ENCODE assay signal across 23 cellular contexts in the genomic region with DNA sequence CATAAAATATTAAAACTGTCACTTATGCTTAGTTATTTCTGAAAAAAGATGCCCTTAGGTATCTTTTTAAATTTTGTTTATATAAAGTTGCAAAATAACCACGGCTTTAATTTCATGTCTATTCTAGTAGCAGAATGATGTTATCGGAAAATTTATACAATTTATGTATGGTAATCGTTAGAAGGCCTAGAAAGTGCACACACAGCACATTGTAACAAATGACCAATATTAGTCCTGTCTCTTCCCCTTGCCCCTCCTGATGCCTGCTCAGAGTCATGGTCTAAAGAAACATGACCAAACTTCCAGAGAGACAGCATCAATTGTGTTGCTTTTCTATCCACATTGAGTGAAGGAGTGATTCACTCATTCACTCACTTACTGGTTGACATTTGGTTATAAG. TPM values are rescaled to one million over a fixed set of nuclear protein-coding genes. Genes with fewer than 3 reads are reported as not detected.
A peak's percentile ranks its signal among the peaks of the same experiment; 100 is the strongest.
DNase-seq lines count a peak whose midpoint lies in the region; ATAC-seq, FAIRE-seq and TF ChIP-seq lines count a peak whose summit lies in the region.
"Had no signal": no experiment of that assay in that cellular context is flagged by ENCODE, and none has a peak within 500 bp of the region (broad histone marks: within the 10 kb centered on the region; RNA-seq: fewer than 3 reads in every experiment).

No MANE protein-coding gene starts in this region.

- TF ChIP-seq CTCF in Caco-2 (IDR thresholded peaks at IDR 0.05; ENCODE audit: insufficient read depth in 1 of 2, low read depth in 1 of 2, low read length in 1 of 2, severe bottlenecking in 1 of 2, unreplicated experiment in 1 of 2) (no peak), Loucy (conservative IDR thresholded peaks at IDR 0.05; ENCODE audit: low read length) (no peak), K562 (IDR thresholded peaks at IDR 0.05 in 2 of 3, conservative IDR thresholded peaks at IDR 0.05 in 1 of 3; ENCODE audit: insufficient read depth in 2 of 3, low read depth in 1 of 3, low read length in 3 of 3) (no peak), osteocyte (IDR thresholded peaks at IDR 0.05) (no peak)

- intact Hi-C loops in Caco-2 (cut with micrococcal nuclease; ENCODE audit: unreplicated experiment), result no loop called here
- intact Hi-C loops in K562 (cut with micrococcal nuclease), result no loop called here

- 0% methylated on average over 3 of the region's 3 CpGs for WGBS in K562 (ENCODE audit: insufficient coverage, low coverage, missing lambda C conversion rate)

- H3K4me2 ChIP-seq in Loucy (ENCODE audit: low read depth, low read length, poor library complexity, severe bottlenecking) (peak overlapping the region; percentile 43), K562 (ENCODE audit: insufficient read depth, low read length) (no peak overlapping the region)
- H3K4me2 ChIP-seq: GM23338 had no signal

- TF ChIP-seq RAD21 in K562 (CRISPR knock-in tag; conservative IDR thresholded peaks at IDR 0.05 in 1 of 2, IDR thresholded peaks at IDR 0.05 in 1 of 2), result no peak

- H3K4me1 ChIP-seq in Caco-2, result peaks cover 31% of the 10 kb centered on the region
- peaks cover 17% of the 10 kb centered on the region for H3K4me1 ChIP-seq in Loucy (ENCODE audit: insufficient read depth, low read length, poor library complexity, severe bottlenecking)
- H3K4me1 ChIP-seq in K562 (replicated peaks in 1 of 2; ENCODE audit: control insufficient read depth in 2 of 2, insufficient read depth in 2 of 2, low read length in 2 of 2), result no peaks in the 10 kb centered on the region

- H3K9ac ChIP-seq in Loucy (ENCODE audit: low read depth, low read length, poor library complexity, severe bottlenecking) (no peak overlapping the region), K562 (ENCODE audit: insufficient read depth in 1 of 2, low read depth in 2 of 2, low read length in 2 of 2) (no peak overlapping the region)
- H3K9ac ChIP-seq: BLaER1 had no signal

- peaks cover 6% of the 10 kb centered on the region for H3K9me3 Mint-ChIP-seq in activated naive CD8-positive, alpha-beta T cell treated with anti-CD3 and anti-CD28 coated beads, Interleukin-2, amount 10 ng/mL, durations not matched to agents 7 days and 5 days
- no peaks in the 10 kb centered on the region for H3K9me3 Mint-ChIP-seq in activated naive CD8-positive, alpha-beta T cell treated with anti-CD3 and anti-CD28 coated beads, Interleukin-2, amount 50 U/mL, for 24 hours
- H3K9me3 Mint-ChIP-seq in Caco-2 (ENCODE audit: unreplicated experiment) (peaks cover 11% of the 10 kb centered on the region), osteocyte (ENCODE audit: unreplicated experiment) (no peaks in the 10 kb centered on the region)
- H3K9me3 Mint-ChIP-seq: CD4-positive, CD25-positive, alpha-beta regulatory T cell; CD8-positive, alpha-beta T cell; GM23338; H9 had no signal

- ATAC-seq in activated naive CD8-positive, alpha-beta T cell treated with anti-CD3 and anti-CD28 coated beads, Interleukin-2, amount 10 ng/mL, durations not matched to agents 7 days and 5 days (ENCODE audit: low read depth), result no peak
- no peak for ATAC-seq in activated naive CD8-positive, alpha-beta T cell treated with anti-CD3 and anti-CD28 coated beads, Interleukin-2, amount 50 U/mL, for 24 hours
- ATAC-seq in K562, result no peak
- ATAC-seq: CD8-positive, alpha-beta T cell; GM23338; HCT116 had no signal

- H4K20me1 ChIP-seq in Loucy (ENCODE audit: insufficient read depth, low read length, poor library complexity, severe bottlenecking) (no peaks in the 10 kb centered on the region), K562 (replicated peaks; ENCODE audit: control insufficient read depth, insufficient read depth, low read length) (no peaks in the 10 kb centered on the region)
- H4K20me1 ChIP-seq: BLaER1 had no signal

- DNase-seq in activated naive CD8-positive, alpha-beta T cell treated with anti-CD3 and anti-CD28 coated beads, Interleukin-2, amount 10 ng/mL, durations not matched to agents 7 days and 5 days, result no peak
- DNase-seq in activated naive CD8-positive, alpha-beta T cell treated with anti-CD3 and anti-CD28 coated beads, Interleukin-2, amount 50 U/mL, for 24 hours, result no peak
- DNase-seq in Caco-2 (no peak), K562 (ENCODE audit: extremely low read depth in 1 of 4, low spot score in 3 of 4) (no peak), osteocyte (ENCODE audit: extremely low spot score, unreplicated experiment) (no peak), SK-N-DZ (ENCODE audit: low spot score) (no peak), Ammon's horn (ENCODE audit: low spot score) (no peak)
- DNase-seq: 8988T; CD4-positive, CD25-positive, alpha-beta regulatory T cell; CD8-positive, alpha-beta T cell; DMS 273 treated with DMSO at 0.1 percent for 48 hours; DMS79; GF-D8; H9 had no signal

- peak overlapping the region; percentile 55 for H3K27ac Mint-ChIP-seq in activated naive CD8-positive, alpha-beta T cell treated with anti-CD3 and anti-CD28 coated beads, Interleukin-2, amount 10 ng/mL, durations not matched to agents 7 days and 5 days
- H3K27ac Mint-ChIP-seq in activated naive CD8-positive, alpha-beta T cell treated with anti-CD3 and anti-CD28 coated beads, Interleukin-2, amount 50 U/mL, for 24 hours, result no peak overlapping the region
- H3K27ac Mint-ChIP-seq in Caco-2 (ENCODE audit: unreplicated experiment) (peak overlapping the region; percentile 2), osteocyte (ENCODE audit: unreplicated experiment) (no peak overlapping the region)
- H3K27ac Mint-ChIP-seq: B cell; CD4-positive, CD25-positive, alpha-beta regulatory T cell; CD8-positive, alpha-beta T cell; GM23338; H9 had no signal

- H3K36me3 ChIP-seq in Caco-2 (ENCODE audit: control insufficient read depth, insufficient read depth, low read length) (no peaks in the 10 kb centered on the region), Loucy (ENCODE audit: insufficient read depth, low read length) (no peaks in the 10 kb centered on the region), K562 (ENCODE audit: control insufficient read depth, insufficient read depth, low read length) (no peaks in the 10 kb centered on the region)
- H3K36me3 ChIP-seq: BLaER1 had no signal

- H3K27ac ChIP-seq in K562 (ENCODE audit: extremely low read depth, low read depth, low read length), result no peak overlapping the region
- H3K27ac ChIP-seq: BLaER1, C4-2B had no signal

- no peaks in the 10 kb centered on the region for H3K9me2 ChIP-seq in Loucy (replicated peaks; ENCODE audit: low read depth, low read length)

- H3K79me2 ChIP-seq in Loucy (ENCODE audit: insufficient read depth, low read length) (peaks cover 7% of the 10 kb centered on the region), K562 (ENCODE audit: control insufficient read depth, insufficient read depth, low read length) (no peaks in the 10 kb centered on the region)

- peak overlapping the region; percentile 44 for H3K4me3 Mint-ChIP-seq in activated naive CD8-positive, alpha-beta T cell treated with anti-CD3 and anti-CD28 coated beads, Interleukin-2, amount 10 ng/mL, durations not matched to agents 7 days and 5 days
- no peak overlapping the region for H3K4me3 Mint-ChIP-seq in activated naive CD8-positive, alpha-beta T cell treated with anti-CD3 and anti-CD28 coated beads, Interleukin-2, amount 50 U/mL, for 24 hours
- H3K4me3 Mint-ChIP-seq in Caco-2 (ENCODE audit: unreplicated experiment) (no peak overlapping the region), osteocyte (ENCODE audit: unreplicated experiment) (no peak overlapping the region)
- H3K4me3 Mint-ChIP-seq: B cell; CD8-positive, alpha-beta T cell; GM23338; H9 had no signal

- no peaks in the 10 kb centered on the region for H3K27me3 ChIP-seq in Caco-2 (replicated peaks; ENCODE audit: control insufficient read depth, insufficient read depth, low read length)
- H3K27me3 ChIP-seq in Loucy (ENCODE audit: insufficient read depth, low read length, poor library complexity, severe bottlenecking), result no peaks in the 10 kb centered on the region
- H3K27me3 ChIP-seq in K562 (ENCODE audit: control insufficient read depth in 2 of 2, insufficient read depth in 2 of 2, low read length in 2 of 2), result peaks cover 0 to 9% of the 10 kb centered on the region in 2 experiments; a peak in 2 of 5 replicates
- H3K27me3 ChIP-seq: BLaER1 had no signal

- peaks cover 26% of the 10 kb centered on the region for H3K4me1 Mint-ChIP-seq in activated naive CD8-positive, alpha-beta T cell treated with anti-CD3 and anti-CD28 coated beads, Interleukin-2, amount 10 ng/mL, durations not matched to agents 7 days and 5 days
- peaks cover 9% of the 10 kb centered on the region for H3K4me1 Mint-ChIP-seq in activated naive CD8-positive, alpha-beta T cell treated with anti-CD3 and anti-CD28 coated beads, Interleukin-2, amount 50 U/mL, for 24 hours
- H3K4me1 Mint-ChIP-seq in Caco-2 (ENCODE audit: low read depth, unreplicated experiment) (peaks cover 7% of the 10 kb centered on the region), osteocyte (ENCODE audit: unreplicated experiment) (peaks cover 16% of the 10 kb centered on the region)

- H2AFZ ChIP-seq in Loucy (ENCODE audit: low read length) (0 out of 2 replicates have a peak overlapping the region, but pooled peaks have one; percentile 17), K562 (ENCODE audit: low read depth, low read length) (no peak overlapping the region)
- H2AFZ ChIP-seq: GM23338 had no signal

- TF ChIP-seq EP300 in K562 (IDR thresholded peaks at IDR 0.05; ENCODE audit: low read length), result no peak

- no peaks in the 10 kb centered on the region for H3K27me3 Mint-ChIP-seq in activated naive CD8-positive, alpha-beta T cell treated with anti-CD3 and anti-CD28 coated beads, Interleukin-2, amount 10 ng/mL, durations not matched to agents 7 days and 5 days
- H3K27me3 Mint-ChIP-seq in activated naive CD8-positive, alpha-beta T cell treated with anti-CD3 and anti-CD28 coated beads, Interleukin-2, amount 50 U/mL, for 24 hours, result peaks cover 3% of the 10 kb centered on the region
- no peaks in the 10 kb centered on the region for H3K27me3 Mint-ChIP-seq in Caco-2 (ENCODE audit: insufficient read depth, unreplicated experiment)
- no peaks in the 10 kb centered on the region for H3K27me3 Mint-ChIP-seq in osteocyte (ENCODE audit: unreplicated experiment)
- H3K27me3 Mint-ChIP-seq: B cell had no signal

- H3K4me3 ChIP-seq in Caco-2 (ENCODE audit: low read depth, low read length), result no peak overlapping the region
- peak overlapping the region; percentile 6 for H3K4me3 ChIP-seq in Loucy (ENCODE audit: low read length, poor library complexity, severe bottlenecking)
- no peak overlapping the region for H3K4me3 ChIP-seq in K562
- H3K4me3 ChIP-seq: BLaER1, GM23338 had no signal

- no peak for FAIRE-seq in K562 (lab: Jason Lieb, UNC)
- FAIRE-seq: D721Med, GM12891, GM18507 had no signal

- no peaks in the 10 kb centered on the region for H3K9me3 ChIP-seq in Caco-2
- no peaks in the 10 kb centered on the region for H3K9me3 ChIP-seq in Loucy (ENCODE audit: insufficient read depth, low read depth, low read length)
- H3K9me3 ChIP-seq in K562 (replicated peaks; ENCODE audit: control insufficient read depth, insufficient read depth, low read depth, low read length), result no peaks in the 10 kb centered on the region
- H3K9me3 ChIP-seq: BLaER1 had no signal

- CTCF ChIA-PET in Caco-2 (lab: Charles Lee), result no interaction called here
- CTCF ChIA-PET in K562 (lab: Yijun Ruan, JAX; ENCODE audit: low intra/inter-chr PET ratio), result no interaction called here

- 0 out of 2 replicates have a peak, but pooled peaks cover 6% of the 10 kb centered on the region for H3F3A ChIP-seq in Loucy (ENCODE audit: low read depth)

- peaks cover 10% of the 10 kb centered on the region for H3K36me3 Mint-ChIP-seq in activated naive CD8-positive, alpha-beta T cell treated with anti-CD3 and anti-CD28 coated beads, Interleukin-2, amount 10 ng/mL, durations not matched to agents 7 days and 5 days
- H3K36me3 Mint-ChIP-seq in activated naive CD8-positive, alpha-beta T cell treated with anti-CD3 and anti-CD28 coated beads, Interleukin-2, amount 50 U/mL, for 24 hours (ENCODE audit: low read depth), result no peaks in the 10 kb centered on the region
- no peaks in the 10 kb centered on the region for H3K36me3 Mint-ChIP-seq in Caco-2 (ENCODE audit: insufficient read depth, unreplicated experiment)
- no peaks in the 10 kb centered on the region for H3K36me3 Mint-ChIP-seq in osteocyte (ENCODE audit: unreplicated experiment)
- H3K36me3 Mint-ChIP-seq: CD4-positive, CD25-positive, alpha-beta regulatory T cell; CD8-positive, alpha-beta T cell had no signal

- BruUV-seq in Caco-2 (replicated peaks; lab: Mats Ljungman, UMichigan) (no TSS peak), K562 (replicated peaks; lab: Mats Ljungman, UMichigan) (no TSS peak)

- no peak for TF ChIP-seq POLR2A in K562 (conservative IDR thresholded peaks at IDR 0.05)

- POLR2A ChIA-PET in activated naive CD8-positive, alpha-beta T cell treated with anti-CD3 and anti-CD28 coated beads, Interleukin-2, amount 10 ng/mL, durations not matched to agents 7 days and 5 days (lab: Charles Lee), result no interaction called here
- POLR2A ChIA-PET in Caco-2 (lab: Charles Lee), result no interaction called here
- POLR2A ChIA-PET in K562 (lab: Yijun Ruan, JAX), result no interaction called here

- in situ Hi-C loops in K562 (cut with MboI), result no loop called here

- no peaks in the 10 kb centered on the region for H3K9me1 ChIP-seq in K562 (ENCODE audit: control insufficient read depth, insufficient read depth, low read length)

RNA-seq across cellular contexts. Expression of gene LPP, which starts 6.2 kb away (rescaled TPM):
- total RNA-seq in activated naive CD8-positive, alpha-beta T cell treated with anti-CD3 and anti-CD28 coated beads, Interleukin-2, amount 10 ng/mL, durations not matched to agents 7 days and 5 days, result 10 to 100 TPM; 49.6 to 54.3 TPM
- total RNA-seq in Caco-2 (2022), result 120 and 147 TPM in 2 replicates
- 0.02 and 0.07 TPM in 2 replicates for total RNA-seq in K562 (2011; cell fraction: chromatin; rRNA removed; ENCODE audit: low replicate concordance)
- total RNA-seq in K562 (2011; cell fraction: nucleolus; rRNA removed), result under 0.01 TPM in 1 of 2 replicates, not detected in the other
- 0.07 and 0.08 TPM in 2 replicates for total RNA-seq in K562 (2011; cell fraction: nucleoplasm; rRNA removed)
- total RNA-seq in K562 (2014; rRNA removed), result not detected in 2 replicates
- total RNA-seq in K562 (2014; rRNA removed; fragmentation: Illumina TruSeq; extraction: Trizol), result not detected in 2 replicates
- total RNA-seq in K562 (2015; rRNA removed; fragmentation: Illumina TruSeq; extraction: Trizol), result 0.07 TPM in 1 of 2 replicates, not detected in the other
- 0.18 and 0.40 TPM in 2 replicates for total RNA-seq in K562 (2021)
- polyA plus RNA-seq in K562 (2011; rRNA removed), result not detected in 2 replicates
- not detected in 2 replicates for polyA plus RNA-seq in K562 (2011; cell fraction: cytosol; rRNA removed)
- under 0.01 and 0.20 TPM in 2 replicates for polyA plus RNA-seq in K562 (2011; cell fraction: nucleus; rRNA removed)
- 0.05 TPM in 1 of 2 replicates, not detected in the other for polyA plus RNA-seq in K562 (2012)
- polyA plus RNA-seq in K562 (2014; fragmentation: Illumina TruSeq; extraction: Trizol), result not detected in 2 replicates
- not detected for polyA plus RNA-seq in K562 (2014; fragmentation: Nextera tagmentation; extraction: Ambion mirVana)
- not detected in 2 replicates for polyA plus RNA-seq in K562 (2014; rRNA removed)
- 0.14 TPM in 1 of 2 replicates, not detected in the other for polyA minus RNA-seq in K562 (2011; rRNA and poly(A)+ RNA removed)
- polyA minus RNA-seq in K562 (2011; cell fraction: cytosol; rRNA and poly(A)+ RNA removed), result 0.55 TPM in 1 of 2 replicates, not detected in the other
- under 0.01 TPM in 1 of 2 replicates, not detected in the other for polyA minus RNA-seq in K562 (2011; cell fraction: nucleus; rRNA and poly(A)+ RNA removed)
- 184 and 187 TPM in 2 replicates for total RNA-seq in osteocyte
- 2.2 and 3.2 TPM in 2 replicates for polyA plus RNA-seq in SK-N-DZ (2014; cell fraction: cytosol; rRNA removed)
- polyA plus RNA-seq in SK-N-DZ (2014; cell fraction: nucleus; rRNA removed), result 1.9 and 2.6 TPM in 2 replicates

Comparison
In these comparisons a context has a peak if more than half of its experiments do, and no peak if none do; other contexts are left out.
1. H3K27ac Mint-ChIP-seq: peak in activated naive CD8-positive, alpha-beta T cell treated with anti-CD3 and anti-CD28 coated beads, Interleukin-2, amount 10 ng/mL, durations not matched to agents 7 days and 5 days (single experiment) and Caco-2 (single experiment); none in activated naive CD8-positive, alpha-beta T cell treated with anti-CD3 and anti-CD28 coated beads, Interleukin-2, amount 50 U/mL, for 24 hours (single experiment) and osteocyte (single experiment).
2. RNA of gene LPP, which starts 6.2 kb away (total RNA-seq): 184 to 187 TPM in osteocyte, 120 to 147 TPM in Caco-2 and 49.6 to 54.3 TPM in activated naive CD8-positive, alpha-beta T cell treated with anti-CD3 and anti-CD28 coated beads, Interleukin-2, amount 10 ng/mL, durations not matched to agents 7 days and 5 days; under 0.01 to 0.40 TPM in K562; every median in the first group is over 10 times any median in the second.